35 cellular contexts compared by ENCODE assay signal in the genomic region with DNA sequence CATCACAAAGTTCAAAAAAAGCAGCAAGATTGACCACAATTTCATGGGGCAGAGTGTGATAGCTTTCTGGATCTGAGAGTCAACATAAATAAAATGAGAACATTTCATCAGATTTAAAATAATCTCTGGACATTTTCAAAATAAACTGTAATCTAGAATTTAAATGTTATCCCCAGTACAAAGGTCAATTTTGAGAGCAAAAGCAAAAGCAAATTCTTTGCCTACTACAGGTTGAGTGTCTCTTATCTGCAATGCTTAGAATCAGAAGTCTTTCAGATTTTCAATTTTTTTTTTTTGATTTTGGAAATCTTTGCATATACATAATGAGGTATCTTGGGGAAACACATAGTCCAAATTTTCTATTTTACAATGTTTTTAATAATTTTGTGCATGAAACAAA.
"Had no signal": no experiment of that assay in that cellular context is flagged by ENCODE, and none has a peak within 500 bp of the region (broad histone marks: within the 10 kb centered on the region; RNA-seq: fewer than 3 reads in every experiment).

No MANE protein-coding gene starts in this region.

- H3K9me3 Mint-ChIP-seq: activated B cell treated with CpG ODN at 0.5 μM for 24 hours; activated CD4-positive, alpha-beta memory T cell treated with anti-CD3 and anti-CD28 coated beads for 36 hours; activated CD4-positive, alpha-beta T cell treated with anti-CD3 and anti-CD28 coated beads, Interleukin-2, amount 10 ng/mL, durations not matched to agents 24 days and 14 days; activated naive CD4-positive, alpha-beta T cell treated with anti-CD3 and anti-CD28 coated beads for 36 hours; activated naive CD4-positive, alpha-beta T cell treated with anti-CD3 and anti-CD28 coated beads, Interleukin-2, amount 50 U/mL, for 72 hours; activated naive CD8-positive, alpha-beta T cell treated with anti-CD3 and anti-CD28 coated beads for 36 hours; activated T-cell treated with anti-CD3 and anti-CD28 coated beads, Interleukin-2, amount 50 U/mL, for 4 hours; activated T-cell treated with anti-CD3 and anti-CD28 coated beads, Interleukin-2, amount 50 U/mL, for 72 hours; activated T-helper 1 cell treated with anti-CD3 and anti-CD28 coated beads, Interleukin-12 subunit alpha, Interleukin-12 subunit beta, Interleukin-2, Interleukin-4 antibody, amounts not matched to agents 30 ng/mL and 10 ng/mL and 1 ng/mL, durations not matched to agents 14 hours and 24 hours and 36 hours; activated T-helper 17 cell treated with anti-CD3 and anti-CD28 coated beads, Interleukin-2, amount 50 U/mL, for 72 hours; T-helper 1 cell treated with Interleukin-12 subunit alpha and Interleukin-12 subunit beta and Interleukin-4 antibody, amounts not matched to agents 30 μg/mL and 1 μg/mL, for 36 hours; T-helper 2 cell treated with Interferon-gamma antibody and Interleukin-4, amounts not matched to agents 5 μg/mL and 100 μg/mL, for 36 hours had no signal

- H3K27ac Mint-ChIP-seq: activated B cell treated with CpG ODN at 0.5 μM for 24 hours; activated CD4-positive, alpha-beta memory T cell treated with anti-CD3 and anti-CD28 coated beads for 36 hours; activated CD4-positive, alpha-beta T cell treated with anti-CD3 and anti-CD28 coated beads, Interleukin-2, amount 10 ng/mL, durations not matched to agents 24 days and 14 days; activated naive CD4-positive, alpha-beta T cell treated with anti-CD3 and anti-CD28 coated beads for 36 hours; activated naive CD4-positive, alpha-beta T cell treated with anti-CD3 and anti-CD28 coated beads, Interleukin-2, amount 50 U/mL, for 72 hours; activated naive CD8-positive, alpha-beta T cell treated with anti-CD3 and anti-CD28 coated beads for 36 hours; activated T-cell treated with anti-CD3 and anti-CD28 coated beads, Interleukin-2, amount 50 U/mL, for 72 hours; activated T-helper 1 cell treated with anti-CD3 and anti-CD28 coated beads, Interleukin-12 subunit alpha, Interleukin-12 subunit beta, Interleukin-2, Interleukin-4 antibody, amounts not matched to agents 30 ng/mL and 10 ng/mL and 1 ng/mL, durations not matched to agents 14 hours and 24 hours and 36 hours; T-helper 1 cell treated with Interleukin-12 subunit alpha and Interleukin-12 subunit beta and Interleukin-4 antibody, amounts not matched to agents 30 μg/mL and 1 μg/mL, for 36 hours; T-helper 2 cell treated with Interferon-gamma antibody and Interleukin-4, amounts not matched to agents 5 μg/mL and 100 μg/mL, for 36 hours had no signal

- DNase-seq: activated B cell treated with CpG ODN at 0.5 μM for 24 hours; activated CD4-positive, alpha-beta memory T cell treated with anti-CD3 and anti-CD28 coated beads for 36 hours; activated CD4-positive, alpha-beta T cell treated with anti-CD3 and anti-CD28 coated beads for 4 hours; activated CD4-positive, alpha-beta T cell treated with anti-CD3 and anti-CD28 coated beads, Interleukin-2, amount 10 ng/mL, durations not matched to agents 24 days and 14 days; activated CD4-positive, alpha-beta T cell treated with anti-CD3 and anti-CD28 coated beads, Interleukin-2, amount 50 U/mL, for 1 hour; activated CD4-positive, alpha-beta T cell treated with anti-CD3 and anti-CD28 coated beads, Interleukin-2, amount 50 U/mL, for 4 hours; activated CD4-positive, CD25-positive, alpha-beta regulatory T cell treated with anti-CD3 and anti-CD28 coated beads, Interleukin-2, amount 50 U/mL, for 72 hours; activated CD8-positive, alpha-beta memory T cell treated with anti-CD3 and anti-CD28 coated beads, Interleukin-2, amount 50 U/mL, for 4 hours; activated effector memory CD4-positive, alpha-beta T cell treated with anti-CD3 and anti-CD28 coated beads, Interleukin-2, amount 50 U/mL, for 16 hours; activated gamma-delta T cell treated with Interleukin-2 at 50 U/mL for 16 hours; activated naive CD4-positive, alpha-beta T cell; activated naive CD4-positive, alpha-beta T cell treated with anti-CD3 and anti-CD28 coated beads for 36 hours; activated naive CD4-positive, alpha-beta T cell treated with anti-CD3 and anti-CD28 coated beads, Interleukin-2, amount 50 U/mL, for 16 hours; activated naive CD8-positive, alpha-beta T cell treated with anti-CD3 and anti-CD28 coated beads for 36 hours; activated T-cell treated with anti-CD3 and anti-CD28 coated beads for 4 hours; activated T-cell treated with anti-CD3 and anti-CD28 coated beads, Interleukin-2, amount 50 U/mL, for 1 hour; activated T-cell treated with anti-CD3 and anti-CD28 coated beads, Interleukin-2, amount 50 U/mL, for 4 hours; activated T-cell treated with anti-CD3 and anti-CD28 coated beads, Interleukin-2, amount 50 U/mL, for 72 hours; adrenal gland; amniotic stem cell; aorta; body of pancreas; brain microvascular endothelial cell; central memory CD4-positive, alpha-beta T cell; SW 1271; T-helper 1 cell; T-helper 2 cell; T-helper 9 cell had no signal

- H3K4me3 Mint-ChIP-seq: activated B cell treated with CpG ODN at 0.5 μM for 24 hours; activated CD4-positive, alpha-beta memory T cell treated with anti-CD3 and anti-CD28 coated beads for 36 hours; activated CD4-positive, alpha-beta T cell treated with anti-CD3 and anti-CD28 coated beads, Interleukin-2, amount 10 ng/mL, durations not matched to agents 24 days and 14 days; activated naive CD4-positive, alpha-beta T cell treated with anti-CD3 and anti-CD28 coated beads for 36 hours; activated naive CD8-positive, alpha-beta T cell treated with anti-CD3 and anti-CD28 coated beads for 36 hours; activated T-cell treated with anti-CD3 and anti-CD28 coated beads, Interleukin-2, amount 50 U/mL, for 4 hours; activated T-cell treated with anti-CD3 and anti-CD28 coated beads, Interleukin-2, amount 50 U/mL, for 72 hours; activated T-helper 1 cell treated with anti-CD3 and anti-CD28 coated beads, Interleukin-12 subunit alpha, Interleukin-12 subunit beta, Interleukin-2, Interleukin-4 antibody, amounts not matched to agents 30 ng/mL and 10 ng/mL and 1 ng/mL, durations not matched to agents 14 hours and 24 hours and 36 hours; activated T-helper 17 cell treated with anti-CD3 and anti-CD28 coated beads, Interleukin-2, amount 50 U/mL, for 72 hours; T-helper 1 cell treated with Interleukin-12 subunit alpha and Interleukin-12 subunit beta and Interleukin-4 antibody, amounts not matched to agents 30 μg/mL and 1 μg/mL, for 36 hours; T-helper 2 cell treated with Interferon-gamma antibody and Interleukin-4, amounts not matched to agents 5 μg/mL and 100 μg/mL, for 36 hours had no signal

- ATAC-seq: activated naive CD4-positive, alpha-beta T cell treated with anti-CD3 and anti-CD28 coated beads, Interleukin-2, amount 50 U/mL, for 72 hours; activated T-cell treated with anti-CD3 and anti-CD28 coated beads, Interleukin-2, amount 50 U/mL, for 4 hours; activated T-cell treated with anti-CD3 and anti-CD28 coated beads, Interleukin-2, amount 50 U/mL, for 72 hours; activated T-helper 17 cell treated with anti-CD3 and anti-CD28 coated beads, Interleukin-2, amount 50 U/mL, for 72 hours; body of pancreas had no signal

- H3K27me3 Mint-ChIP-seq: activated B cell treated with CpG ODN at 0.5 μM for 24 hours; activated CD4-positive, alpha-beta memory T cell treated with anti-CD3 and anti-CD28 coated beads for 36 hours; activated CD4-positive, alpha-beta T cell treated with anti-CD3 and anti-CD28 coated beads, Interleukin-2, amount 10 ng/mL, durations not matched to agents 24 days and 14 days; activated naive CD8-positive, alpha-beta T cell treated with anti-CD3 and anti-CD28 coated beads for 36 hours; activated T-helper 17 cell treated with anti-CD3 and anti-CD28 coated beads, Interleukin-2, amount 50 U/mL, for 72 hours had no signal

- FAIRE-seq: astrocyte, TTC549 had no signal

- H3K4me1 Mint-ChIP-seq: activated B cell treated with CpG ODN at 0.5 μM for 24 hours had no signal
